Comparison of ENCODE assay signal across 30 cellular contexts in the genomic region with DNA sequence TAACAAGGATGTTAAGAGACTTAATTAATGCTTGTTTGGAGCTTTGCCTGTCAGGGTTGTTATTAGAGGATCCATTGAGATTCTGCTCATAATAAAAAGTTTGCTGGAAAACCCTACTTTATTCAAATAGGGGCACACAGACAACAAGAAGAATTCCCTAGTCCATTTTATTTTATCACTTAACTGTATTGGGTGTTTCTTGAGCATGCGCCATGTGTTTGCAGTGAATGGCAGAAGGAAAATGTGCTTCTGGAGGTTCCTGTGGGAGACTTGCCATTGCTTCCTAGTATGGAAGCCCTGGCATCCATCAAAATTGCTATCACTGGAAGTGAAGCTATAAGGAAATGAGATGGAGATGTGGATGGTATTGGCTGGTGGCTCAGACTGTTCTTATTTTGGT.
DNase-seq lines count a peak whose midpoint lies in the region; ATAC-seq, FAIRE-seq and TF ChIP-seq lines count a peak whose summit lies in the region.
"Had no signal": no experiment of that assay in that cellular context is flagged by ENCODE, and none has a peak within 500 bp of the region (broad histone marks: within the 10 kb centered on the region; RNA-seq: fewer than 3 reads in every experiment).

No MANE protein-coding gene starts in this region.

- H3K36me3 ChIP-seq in K562 (ENCODE audit: control insufficient read depth, insufficient read depth, low read length) (no peaks in the 10 kb centered on the region), esophagus muscularis mucosa (no peaks in the 10 kb centered on the region)
- H3K36me3 ChIP-seq: BE2C; BLaER1; BLaER1 treated with 17β-estradiol and CSF1 and Interleukin-3, amounts not matched to agents 10 nM and 100 nM had no signal

- no peak for TF ChIP-seq EP300 in K562 (IDR thresholded peaks at IDR 0.05; ENCODE audit: low read length)
- no peak for TF ChIP-seq EP300 in esophagus muscularis mucosa (IDR thresholded peaks at IDR 0.05)

- 0% methylated on average over 1 of the region's 1 CpG for WGBS in K562 (ENCODE audit: insufficient coverage, low coverage, missing lambda C conversion rate)
- WGBS in esophagus muscularis mucosa: 100% methylated on average over 1 of the region's 1 CpG

- H3K4me3 ChIP-seq in K562: no peak overlapping the region
- H3K4me3 ChIP-seq in esophagus muscularis mucosa: no peak overlapping the region
- H3K4me3 ChIP-seq: A549; BLaER1; BLaER1 treated with 17β-estradiol and CSF1 and Interleukin-3, amounts not matched to agents 10 nM and 100 nM had no signal

- H2AFZ ChIP-seq in K562 (ENCODE audit: low read depth, low read length): no peak overlapping the region

- no peak for TF ChIP-seq POLR2A in K562 (conservative IDR thresholded peaks at IDR 0.05)
- TF ChIP-seq POLR2A in esophagus muscularis mucosa (IDR thresholded peaks at IDR 0.05; ENCODE audit: low read depth): no peak

- H3K27ac ChIP-seq in K562 (ENCODE audit: extremely low read depth, low read depth, low read length) (no peak overlapping the region), esophagus muscularis mucosa (replicated peaks in 1 of 4) (no peak overlapping the region)
- H3K27ac ChIP-seq: 22Rv1; A549; BLaER1; BLaER1 treated with 17β-estradiol and CSF1 and Interleukin-3, amounts not matched to agents 10 nM and 100 nM; C4-2B had no signal

- no peak overlapping the region for H3K9ac ChIP-seq in K562 (ENCODE audit: insufficient read depth in 1 of 2, low read depth in 2 of 2, low read length in 2 of 2)
- H3K9ac ChIP-seq: BLaER1; BLaER1 treated with 17β-estradiol and CSF1 and Interleukin-3, amounts not matched to agents 10 nM and 100 nM had no signal

- no peaks in the 10 kb centered on the region for H3K79me2 ChIP-seq in K562 (ENCODE audit: control insufficient read depth, insufficient read depth, low read length)

- H3K27me3 ChIP-seq in K562 (ENCODE audit: control insufficient read depth in 2 of 2, insufficient read depth in 2 of 2, low read length in 2 of 2) (peaks cover 5 to 10% of the 10 kb centered on the region in 2 experiments; a peak in 3 of 5 replicates), esophagus muscularis mucosa (no peaks in the 10 kb centered on the region)
- H3K27me3 ChIP-seq: BLaER1; BLaER1 treated with 17β-estradiol and CSF1 and Interleukin-3, amounts not matched to agents 10 nM and 100 nM had no signal

- POLR2A ChIA-PET in K562 (lab: Yijun Ruan, JAX): interaction anchor here (1.1 kb wide), 1 partner anchor 271 kb away, joined by 4 read pairs; no protein-coding TSS in a partner anchor

- H3K4me1 ChIP-seq in K562 (replicated peaks in 1 of 2; ENCODE audit: control insufficient read depth in 2 of 2, insufficient read depth in 2 of 2, low read length in 2 of 2) (no peaks in the 10 kb centered on the region), esophagus muscularis mucosa (peaks cover 0 to 7% (median 4%) of the 10 kb centered on the region in 4 donors)
- H3K4me1 ChIP-seq: A549, BE2C, Caco-2 had no signal

- H4K20me1 ChIP-seq in K562 (replicated peaks; ENCODE audit: control insufficient read depth, insufficient read depth, low read length): no peaks in the 10 kb centered on the region
- H4K20me1 ChIP-seq: BLaER1; BLaER1 treated with 17β-estradiol and CSF1 and Interleukin-3, amounts not matched to agents 10 nM and 100 nM had no signal

- TF ChIP-seq CTCF in K562 (IDR thresholded peaks at IDR 0.05 in 2 of 3, conservative IDR thresholded peaks at IDR 0.05 in 1 of 3; ENCODE audit: insufficient read depth in 2 of 3, low read depth in 1 of 3, low read length in 3 of 3) (no peak), esophagus muscularis mucosa (IDR thresholded peaks at IDR 0.05) (no peak)

- CTCF ChIA-PET in K562 (lab: Yijun Ruan, JAX; ENCODE audit: low intra/inter-chr PET ratio): no interaction called here

- no peak for ATAC-seq in K562
- ATAC-seq in GM18907 (IDR thresholded peaks at IDR 0.05; ENCODE audit: unreplicated experiment): no peak
- ATAC-seq: A549; CD8-positive, alpha-beta T cell had no signal

- DNase-seq in K562 (ENCODE audit: extremely low read depth in 1 of 4, low spot score in 3 of 4): no peak
- DNase-seq in esophagus muscularis mucosa (ENCODE audit: extremely low spot score): peak; percentile 47
- DNase-seq in AG08395 (ENCODE audit: low spot score): no peak
- DNase-seq: 8988T; ACHN; AML-193; BE2C; C1 segment of cervical spinal cord; Caco-2; Calu3; CD4-positive, alpha-beta memory T cell; CD4-positive, alpha-beta T cell; CD4-positive, CD25-positive, alpha-beta regulatory T cell; CD8-positive, alpha-beta memory T cell; CD8-positive, alpha-beta T cell; COR-L47; DMS 273 treated with DMSO at 0.1 percent for 48 hours; DMS153; DMS79; DMS79 treated with DMSO at 0.1 percent for 48 hours; DND-41; EL had no signal

- intact Hi-C loops in K562 (cut with micrococcal nuclease): no loop called here
- intact Hi-C loops in esophagus muscularis mucosa (cut with DNase I): no loop called here

- H3K9me1 ChIP-seq in K562 (ENCODE audit: control insufficient read depth, insufficient read depth, low read length): no peaks in the 10 kb centered on the region

- no TSS peak for BruUV-seq in K562 (replicated peaks; lab: Mats Ljungman, UMichigan)

- no peak for TF ChIP-seq RAD21 in K562 (CRISPR knock-in tag; conservative IDR thresholded peaks at IDR 0.05 in 1 of 2, IDR thresholded peaks at IDR 0.05 in 1 of 2)

- no peak for FAIRE-seq in K562 (lab: Jason Lieb, UNC)
- FAIRE-seq: A204.1, A549, D721Med had no signal

- in situ Hi-C loops in K562 (cut with MboI): no loop called here

- H3K4me2 ChIP-seq in K562 (ENCODE audit: insufficient read depth, low read length): no peak overlapping the region
- H3K4me2 ChIP-seq: A549; BLaER1; BLaER1 treated with 17β-estradiol and CSF1 and Interleukin-3, amounts not matched to agents 10 nM and 100 nM had no signal

- H3K9me3 ChIP-seq in K562 (replicated peaks; ENCODE audit: control insufficient read depth, insufficient read depth, low read depth, low read length): no peaks in the 10 kb centered on the region
- H3K9me3 ChIP-seq in esophagus muscularis mucosa: no peaks in the 10 kb centered on the region
- H3K9me3 ChIP-seq: A549, BE2C, Caco-2 had no signal

TF ChIP-seq in K562, 482 proteins besides CTCF, POLR2A, EP300 and RAD21:
- TF ChIP-seq ZFP1 (CRISPR knock-in tag; IDR thresholded peaks at IDR 0.05): no peak
- TF ChIP-seq ZNF79 (CRISPR knock-in tag; IDR thresholded peaks at IDR 0.05; ENCODE audit: low read depth): no peak
- TF ChIP-seq NRF1 (conservative IDR thresholded peaks at IDR 0.05 in 1 of 2, IDR thresholded peaks at IDR 0.05 in 1 of 2): peak; percentile 57 to 59
